29 cellular contexts compared by ENCODE assay signal in genomic region chr16:57703416-57704010, GRCh38. TPM values are rescaled to one million over a fixed set of nuclear protein-coding genes. Genes with fewer than 3 reads are reported as not detected.
"Had no signal": no experiment of that assay in that cellular context is flagged by ENCODE, and none has a peak within 500 bp of the region (broad histone marks: within the 10 kb centered on the region; RNA-seq: fewer than 3 reads in every experiment).

No MANE protein-coding gene starts in this region.

- H3K9me3 Mint-ChIP-seq: neural crest cell; stimulated activated naive CD8-positive, alpha-beta T cell treated with anti-CD3 and anti-CD28 coated beads, Interleukin-15, Interleukin-2, amounts not matched to agents 100 ng/mL and 50 ng/mL, for 24 hours had no signal

- H3K4me3 ChIP-seq: colonic mucosa, esophagus squamous epithelium, heart right ventricle, lower lobe of right lung, prostate gland, skin epidermis, spleen, suprapubic skin, transverse colon, vagina had no signal

- DNase-seq: colonic mucosa; effector memory CD8-positive, alpha-beta T cell; erythroblast; esophagus squamous epithelium; foreskin melanocyte; glutamatergic neuron; heart right ventricle; hippocampal formation; left ventricle myocardium superior; lower lobe of right lung; naive thymus-derived CD8-positive, alpha-beta T cell; right cardiac atrium; spleen; stimulated activated CD4-positive, alpha-beta T cell treated with anti-CD3 and anti-CD28 coated beads, Interleukin-4, amount 100 ng/mL, for 4 hours; transverse colon had no signal

- ATAC-seq: effector memory CD8-positive, alpha-beta T cell; heart right ventricle; left ventricle myocardium superior; lower lobe of right lung; naive thymus-derived CD8-positive, alpha-beta T cell; right cardiac atrium; stimulated activated memory B cell treated with anti-CD40 and anti-IgM and Interleukin-4, amounts not matched to agents 10 μg/mL and 1 μg/mL and 100 μg/mL, for 72 hours had no signal

- H3K4me3 Mint-ChIP-seq: effector memory CD8-positive, alpha-beta T cell; naive thymus-derived CD8-positive, alpha-beta T cell; neural crest cell; stimulated activated memory B cell treated with anti-CD40 and anti-IgM and Interleukin-4, amounts not matched to agents 10 μg/mL and 1 μg/mL and 100 μg/mL, for 72 hours; stimulated activated naive CD8-positive, alpha-beta T cell treated with anti-CD3 and anti-CD28 coated beads, Interleukin-15, Interleukin-2, amounts not matched to agents 100 ng/mL and 50 ng/mL, for 24 hours had no signal

- H3K4me1 Mint-ChIP-seq: stimulated activated memory B cell treated with anti-CD40 and anti-IgM and Interleukin-4, amounts not matched to agents 10 μg/mL and 1 μg/mL and 100 μg/mL, for 72 hours had no signal

- H3K9me3 ChIP-seq: colonic mucosa, esophagus squamous epithelium, heart right ventricle, lower lobe of right lung, prostate gland, spleen, suprapubic skin, transverse colon, vagina had no signal

- H3K36me3 Mint-ChIP-seq: naive thymus-derived CD8-positive, alpha-beta T cell; stimulated activated memory B cell treated with anti-CD40 and anti-IgM and Interleukin-4, amounts not matched to agents 10 μg/mL and 1 μg/mL and 100 μg/mL, for 72 hours had no signal

- H3K27me3 Mint-ChIP-seq: stimulated activated naive CD8-positive, alpha-beta T cell treated with anti-CD3 and anti-CD28 coated beads, Interleukin-15, Interleukin-2, amounts not matched to agents 100 ng/mL and 50 ng/mL, for 24 hours had no signal

- H3K4me1 ChIP-seq: colonic mucosa, esophagus squamous epithelium, heart right ventricle, lower lobe of right lung, prostate gland, suprapubic skin, transverse colon, vagina had no signal

- FAIRE-seq: endometrium, keratinocyte had no signal

- H3K27ac ChIP-seq: colonic mucosa, esophagus squamous epithelium, heart right ventricle, lower lobe of right lung, parathyroid adenoma, prostate gland, skin epidermis, spleen, suprapubic skin, transverse colon, vagina had no signal

- H3K27ac Mint-ChIP-seq: effector memory CD8-positive, alpha-beta T cell; stimulated activated memory B cell treated with anti-CD40 and anti-IgM and Interleukin-4, amounts not matched to agents 10 μg/mL and 1 μg/mL and 100 μg/mL, for 72 hours; stimulated activated naive CD8-positive, alpha-beta T cell treated with anti-CD3 and anti-CD28 coated beads, Interleukin-15, Interleukin-2, amounts not matched to agents 100 ng/mL and 50 ng/mL, for 24 hours had no signal

RNA-seq across cellular contexts. Expression of gene DRC7, which starts 8.9 kb away (rescaled TPM):
- total RNA-seq: colonic mucosa; left ventricle myocardium superior; mesenteric fat pad; myocyte; naive thymus-derived CD8-positive, alpha-beta T cell; osteoblast; right cardiac atrium; suprapubic skin; transverse colon; vagina had no signal
- polyA plus RNA-seq: heart right ventricle; keratinocyte; naive thymus-derived CD8-positive, alpha-beta T cell; right cardiac atrium had no signal

RNA-seq across cellular contexts. Expression of gene ADGRG3, which starts 35.4 kb away (rescaled TPM):
- total RNA-seq: myocyte; naive thymus-derived CD8-positive, alpha-beta T cell; neural crest cell; osteoblast; prostate gland; renal cortical epithelial cell had no signal
- polyA plus RNA-seq: keratinocyte; naive thymus-derived CD8-positive, alpha-beta T cell had no signal
